Comparison of ENCODE assay signal across 14 cellular contexts in the genomic region with DNA sequence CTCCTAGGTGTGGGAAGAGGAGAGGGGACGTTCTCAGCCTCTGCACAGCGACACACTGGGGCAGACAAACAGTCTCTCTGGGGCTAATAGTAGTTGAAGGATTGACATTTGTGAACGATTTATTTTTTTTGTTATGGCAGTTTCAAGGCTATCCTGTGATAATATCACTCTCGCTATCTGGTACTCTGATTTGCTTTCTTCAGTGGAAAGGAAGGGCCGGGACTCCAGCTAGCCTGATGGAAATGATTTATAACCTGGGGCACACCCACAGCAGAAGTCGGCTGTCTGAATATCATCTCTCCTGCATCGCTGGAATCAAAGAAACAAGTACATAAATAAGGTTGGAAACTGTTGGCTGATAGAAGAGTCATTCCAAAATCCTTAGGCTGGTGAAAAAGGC.
DNase-seq lines count a peak whose midpoint lies in the region; ATAC-seq, FAIRE-seq and TF ChIP-seq lines count a peak whose summit lies in the region.
"Had no signal": no experiment of that assay in that cellular context is flagged by ENCODE, and none has a peak within 500 bp of the region (broad histone marks: within the 10 kb centered on the region; RNA-seq: fewer than 3 reads in every experiment).

No MANE protein-coding gene starts in this region.

- peak overlapping the region; percentile 89 for H3K4me2 ChIP-seq in BLaER1

- H3K4me3 ChIP-seq in BLaER1 (no peak overlapping the region), HEK293 (ENCODE audit: low read depth, low read length) (no peak overlapping the region), muscle layer of colon (ENCODE audit: low read depth in 1 of 2, low read length in 2 of 2) (no peak overlapping the region), tibial artery (no peak overlapping the region)
- H3K4me3 ChIP-seq: adrenal gland, sigmoid colon had no signal

- peak overlapping the region; percentile 20; the same call in 1 of the 2 replicates for H3K9ac ChIP-seq in BLaER1
- no peak overlapping the region for H3K9ac ChIP-seq in muscle layer of colon (ENCODE audit: low read length)

- H3K36me3 ChIP-seq in BLaER1 (no peaks in the 10 kb centered on the region), HEK293 (ENCODE audit: control insufficient read depth in 2 of 2, insufficient read depth in 1 of 2, low read length in 2 of 2) (no peaks in the 10 kb centered on the region), muscle layer of colon (ENCODE audit: insufficient read depth, low read length) (no peaks in the 10 kb centered on the region), tibial artery (no peaks in the 10 kb centered on the region)
- H3K36me3 ChIP-seq: adrenal gland, sigmoid colon had no signal

- CTCF ChIA-PET in HEK293 (lab: Yijun Ruan, JAX) = interaction anchor here (1.1 kb wide), 1 partner anchor 174 kb away, joined by 3 read pairs; no protein-coding TSS in a partner anchor
- CTCF ChIA-PET in GM10248 (lab: Yijun Ruan, JAX) = interaction anchor here (1.5 to 1.8 kb wide), 3 partner anchors 11 to 188 kb away, joined by 4 to 12 read pairs (median 6); no protein-coding TSS in a partner anchor

- TF ChIP-seq CTCF in HEK293 (tag by site-specific recombination; IDR thresholded peaks at IDR 0.05) = no peak
- no peak for TF ChIP-seq CTCF in tibial artery (IDR thresholded peaks at IDR 0.05)
- no peak for TF ChIP-seq CTCF in GM10248 (IDR thresholded peaks at IDR 0.05; ENCODE audit: control extremely low read depth, extremely low read depth, low read depth, missing control alignments)

- no peaks in the 10 kb centered on the region for H3K36me3 Mint-ChIP-seq in activated naive CD4-positive, alpha-beta T cell treated with anti-CD3 and anti-CD28 coated beads, Interleukin-2, amount 50 U/mL, for 72 hours

- intact Hi-C loops in tibial artery (cut with DNase I; ENCODE audit: low total_unique reads) = no loop called here

- peaks cover 72% of the 10 kb centered on the region for H3K4me1 ChIP-seq in BLaER1
- H3K4me1 ChIP-seq in HEK293 (ENCODE audit: control insufficient read depth, insufficient read depth, low read length) = no peaks in the 10 kb centered on the region
- H3K4me1 ChIP-seq in muscle layer of colon (ENCODE audit: insufficient read depth, low read length) = peaks cover 36% of the 10 kb centered on the region
- H3K4me1 ChIP-seq in tibial artery = no peaks in the 10 kb centered on the region

- no peak for ATAC-seq in activated naive CD4-positive, alpha-beta T cell treated with anti-CD3 and anti-CD28 coated beads, Interleukin-2, amount 50 U/mL, for 72 hours
- ATAC-seq in GM18498 (IDR thresholded peaks at IDR 0.05; ENCODE audit: unreplicated experiment) = no peak
- ATAC-seq: HCT116, HepG2 had no signal

- H3K9me3 Mint-ChIP-seq in activated naive CD4-positive, alpha-beta T cell treated with anti-CD3 and anti-CD28 coated beads, Interleukin-2, amount 50 U/mL, for 72 hours = no peaks in the 10 kb centered on the region

- peak overlapping the region; percentile 68 for H3K27ac ChIP-seq in BLaER1
- H3K27ac ChIP-seq in HEK293 (ENCODE audit: extremely low read depth, low read depth, low read length) = no peak overlapping the region
- peak overlapping the region; percentile 21 for H3K27ac ChIP-seq in muscle layer of colon (ENCODE audit: low read depth, low read length)
- H3K27ac ChIP-seq in tibial artery = no peak overlapping the region
- H3K27ac ChIP-seq: C4-2B had no signal

- peak overlapping the region; percentile 92 to 95 for H3K27ac Mint-ChIP-seq in activated naive CD4-positive, alpha-beta T cell treated with anti-CD3 and anti-CD28 coated beads, Interleukin-2, amount 50 U/mL, for 72 hours

- H3K9me3 ChIP-seq in BLaER1 (no peaks in the 10 kb centered on the region), HEK293 (ENCODE audit: control insufficient read depth, insufficient read depth, low read depth, low read length) (no peaks in the 10 kb centered on the region), muscle layer of colon (ENCODE audit: low read length) (no peaks in the 10 kb centered on the region), tibial artery (no peaks in the 10 kb centered on the region)
- H3K9me3 ChIP-seq: adrenal gland, sigmoid colon had no signal

- no peaks in the 10 kb centered on the region for H4K20me1 ChIP-seq in BLaER1

- DNase-seq in activated naive CD4-positive, alpha-beta T cell treated with anti-CD3 and anti-CD28 coated beads, Interleukin-2, amount 50 U/mL, for 72 hours (ENCODE audit: low spot score in 2 of 2) = no peak
- DNase-seq in tibial artery = no peak
- DNase-seq in GM19239 (ENCODE audit: insufficient read length, low spot score) = no peak
- DNase-seq in GM10248 (ENCODE audit: extremely low spot score) = no peak

- no peak for FAIRE-seq in GM19239 (lab: Jason Lieb, UNC)
- FAIRE-seq: HepG2 had no signal

- POLR2A ChIA-PET in HEK293 (lab: Yijun Ruan, JAX) (interaction anchor here (1.4 kb wide), 1 partner anchor 44 kb away, joined by 3 read pairs; no protein-coding TSS in a partner anchor), GM10248 (lab: Yijun Ruan, JAX) (interaction anchor here (1.0 kb wide), 1 partner anchor 27 kb away, joined by 3 read pairs; no protein-coding TSS in a partner anchor)

- H3K27me3 ChIP-seq in BLaER1 (no peaks in the 10 kb centered on the region), muscle layer of colon (ENCODE audit: control insufficient read depth in 1 of 2, insufficient read depth in 2 of 2, low read length in 2 of 2) (no peaks in the 10 kb centered on the region), tibial artery (peaks cover 0 to 72% of the 10 kb centered on the region in 2 donors)
- H3K27me3 ChIP-seq: dorsolateral prefrontal cortex had no signal

TF ChIP-seq in HEK293, 187 proteins besides CTCF, POLR2A, EP300 and RAD21:
- no peak for TF ChIP-seq ZNF10 (tag by site-specific recombination; IDR thresholded peaks at IDR 0.05)
- TF ChIP-seq KLF10 (tag by site-specific recombination; IDR thresholded peaks at IDR 0.05) = 0 out of 2 replicates have a peak, but pooled peaks have one; percentile 14
- TF ChIP-seq, protein P1, sequence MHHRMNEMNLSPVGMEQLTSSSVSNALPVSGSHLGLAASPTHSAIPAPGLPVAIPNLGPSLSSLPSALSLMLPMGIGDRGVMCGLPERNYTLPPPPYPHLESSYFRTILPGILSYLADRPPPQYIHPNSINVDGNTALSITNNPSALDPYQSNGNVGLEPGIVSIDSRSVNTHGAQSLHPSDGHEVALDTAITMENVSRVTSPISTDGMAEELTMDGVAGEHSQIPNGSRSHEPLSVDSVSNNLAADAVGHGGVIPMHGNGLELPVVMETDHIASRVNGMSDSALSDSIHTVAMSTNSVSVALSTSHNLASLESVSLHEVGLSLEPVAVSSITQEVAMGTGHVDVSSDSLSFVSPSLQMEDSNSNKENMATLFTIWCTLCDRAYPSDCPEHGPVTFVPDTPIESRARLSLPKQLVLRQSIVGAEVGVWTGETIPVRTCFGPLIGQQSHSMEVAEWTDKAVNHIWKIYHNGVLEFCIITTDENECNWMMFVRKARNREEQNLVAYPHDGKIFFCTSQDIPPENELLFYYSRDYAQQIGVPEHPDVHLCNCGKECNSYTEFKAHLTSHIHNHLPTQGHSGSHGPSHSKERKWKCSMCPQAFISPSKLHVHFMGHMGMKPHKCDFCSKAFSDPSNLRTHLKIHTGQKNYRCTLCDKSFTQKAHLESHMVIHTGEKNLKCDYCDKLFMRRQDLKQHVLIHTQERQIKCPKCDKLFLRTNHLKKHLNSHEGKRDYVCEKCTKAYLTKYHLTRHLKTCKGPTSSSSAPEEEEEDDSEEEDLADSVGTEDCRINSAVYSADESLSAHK (tag by site-specific recombination; IDR thresholded peaks at IDR 0.05) = peak; percentile 93

Comparison
In these comparisons a context has a peak if more than half of its experiments do, and no peak if none do; other contexts are left out.
1. H3K27ac ChIP-seq: peak in BLaER1 (single experiment) and muscle layer of colon (single experiment); none in HEK293 (single experiment) and tibial artery (0 of 2).